ENCODE assay signal across 9 cellular contexts in the genomic region with DNA sequence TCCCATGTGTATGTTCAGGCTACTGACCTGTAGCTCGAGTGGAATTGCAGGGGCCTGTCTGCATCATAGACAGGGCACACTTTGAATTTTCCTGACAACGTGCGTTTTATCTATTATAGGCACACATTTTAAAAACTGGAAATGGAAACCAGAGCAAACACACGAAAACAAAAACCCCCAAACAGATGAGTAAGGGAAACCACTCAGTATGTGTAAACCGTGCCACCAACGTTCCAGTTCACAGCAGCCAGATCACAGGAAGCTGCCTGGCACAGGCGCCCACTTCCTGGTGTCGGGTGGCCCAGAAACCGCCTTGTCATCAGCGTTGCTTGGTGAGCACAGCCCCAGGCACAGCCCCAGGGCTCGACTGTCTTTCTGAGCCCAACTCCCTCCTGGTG. TPM values are rescaled to one million over a fixed set of nuclear protein-coding genes. Genes with fewer than 3 reads are reported as not detected.
A peak's percentile ranks its signal among the peaks of the same experiment; 100 is the strongest.
DNase-seq lines count a peak whose midpoint lies in the region; ATAC-seq, FAIRE-seq and TF ChIP-seq lines count a peak whose summit lies in the region.
"Had no signal": no experiment of that assay in that cellular context is flagged by ENCODE, and none has a peak within 500 bp of the region (broad histone marks: within the 10 kb centered on the region; RNA-seq: fewer than 3 reads in every experiment).

No MANE protein-coding gene starts in this region.

- peaks cover 63 to 72% of the 10 kb centered on the region in 2 donors for H3K4me1 Mint-ChIP-seq in natural killer cell

- H3K4me2 ChIP-seq in MM.1S (ENCODE audit: low read depth, low read length): peak overlapping the region; percentile 53

- intact Hi-C loops in natural killer cell (cut with micrococcal nuclease): loop anchor here (1.0 kb wide), 2 partner anchors 26 to 38 kb away; no protein-coding TSS in a partner anchor
- intact Hi-C loops in thyroid gland (cut with DNase I): no loop called here

- H3K27ac Mint-ChIP-seq in natural killer cell: peak overlapping the region; percentile 90 to 95

- H3K9me3 Mint-ChIP-seq in natural killer cell: no peaks in the 10 kb centered on the region

- TF ChIP-seq POLR2A in GM12891 (IDR thresholded peaks at IDR 0.05; ENCODE audit: low read depth, low read length) (peak; percentile 44; the same call in 1 of the 2 replicates), thyroid gland (IDR thresholded peaks at IDR 0.05) (no peak)

- DNase-seq in GM12891 (ENCODE audit: insufficient read length, low spot score) (peak; percentile 67), GOT3 (lab: John Stamatoyannopoulos, UW) (peak; percentile 17), MM.1S (peak; percentile 92), natural killer cell (peak; percentile 82), thyroid gland (peak; percentile 27 to 34), NCI-H1105 treated with DMSO at 0.1 percent for 48 hours (lab: John Stamatoyannopoulos, UW) (no peak)
- DNase-seq in activated CD4-positive, CD25-positive, alpha-beta regulatory T cell treated with anti-CD3 and anti-CD28 coated beads, Interleukin-2, amount 50 U/mL, for 16 hours (ENCODE audit: low read depth, low spot score): peak; percentile 78
- DNase-seq in central memory CD4-positive, alpha-beta T cell: peak; percentile 87

- ATAC-seq in natural killer cell: peak; percentile 92 to 96 (median 94)

- 0 out of 2 replicates have a peak, but pooled peaks cover 4% of the 10 kb centered on the region for H3K27me3 ChIP-seq in MM.1S (replicated peaks; ENCODE audit: insufficient read depth, low read length)
- H3K27me3 ChIP-seq in thyroid gland: no peaks in the 10 kb centered on the region
- H3K27me3 ChIP-seq: cardiac muscle cell had no signal

- no peaks in the 10 kb centered on the region for H3K27me3 Mint-ChIP-seq in natural killer cell (ENCODE audit: low read depth in 2 of 2)

- TF ChIP-seq CTCF in MM.1S (IDR thresholded peaks at IDR 0.05; ENCODE audit: low read length) (no peak), natural killer cell (IDR thresholded peaks at IDR 0.05) (no peak), thyroid gland (IDR thresholded peaks at IDR 0.05) (no peak)

- peak overlapping the region; percentile 32; the same call in 1 of the 2 replicates for H3K9ac ChIP-seq in MM.1S (ENCODE audit: low read length)

- WGBS in thyroid gland, 2 donors: 59 to 63% methylated on average over 11 of the region's 11 CpGs

- peak overlapping the region; percentile 55 for H3K4me3 Mint-ChIP-seq in natural killer cell

- no peaks in the 10 kb centered on the region for H3K79me2 ChIP-seq in MM.1S (ENCODE audit: low read length)

- no peaks in the 10 kb centered on the region for H4K20me1 ChIP-seq in MM.1S (ENCODE audit: insufficient read depth, low read length)

- H3K36me3 ChIP-seq in MM.1S (replicated peaks; ENCODE audit: insufficient read depth, low read length) (no peaks in the 10 kb centered on the region), thyroid gland (no peaks in the 10 kb centered on the region)
- H3K36me3 ChIP-seq: cardiac muscle cell had no signal

- no peaks in the 10 kb centered on the region for H3K36me3 Mint-ChIP-seq in natural killer cell

- H3F3A ChIP-seq in MM.1S (ENCODE audit: insufficient read depth, low read length): peaks cover 3% of the 10 kb centered on the region; the same call in 1 of the 2 replicates

- H3K9me2 ChIP-seq in MM.1S (replicated peaks; ENCODE audit: insufficient read depth, low read length): no peaks in the 10 kb centered on the region

- peak overlapping the region; percentile 73 for H2AFZ ChIP-seq in MM.1S (ENCODE audit: low read length)

- H3K27ac ChIP-seq in MM.1S (ENCODE audit: low read length) (peak overlapping the region; percentile 68; the same call in 1 of the 2 replicates), thyroid gland (peak overlapping the region in 1 of 3 donors; percentile 5)
- H3K27ac ChIP-seq: cardiac muscle cell had no signal

- H3K4me1 ChIP-seq in MM.1S (ENCODE audit: low read length) (peaks cover 8% of the 10 kb centered on the region), thyroid gland (no peaks in the 10 kb centered on the region)

- H3K4me3 ChIP-seq in MM.1S (ENCODE audit: low read length) (peak overlapping the region; percentile 12), thyroid gland (replicated peaks in 1 of 3) (no peak overlapping the region)
- H3K4me3 ChIP-seq: cardiac muscle cell had no signal

- H3K9me3 ChIP-seq in MM.1S (replicated peaks; ENCODE audit: insufficient read depth, low read length) (no peaks in the 10 kb centered on the region), thyroid gland (no peaks in the 10 kb centered on the region)

- FAIRE-seq in GM12891 (lab: Jason Lieb, UNC): no peak

TF ChIP-seq in GM12891, 5 proteins besides CTCF, POLR2A, EP300 and RAD21:
- TF ChIP-seq POU2F2 (IDR thresholded peaks at IDR 0.05; ENCODE audit: low read depth, low read length): peak; percentile 89
- no peak for TF ChIP-seq POLR2AphosphoS5 (IDR thresholded peaks at IDR 0.05; ENCODE audit: low read depth, low read length)
- TF ChIP-seq SPI1 (IDR thresholded peaks at IDR 0.05; ENCODE audit: low read depth, low read length): peak; percentile 31; the same call in 1 of the 2 replicates
- TF ChIP-seq TAF1 (IDR thresholded peaks at IDR 0.05; ENCODE audit: low read depth, low read length): 0 out of 2 replicates have a peak, but pooled peaks have one; percentile 29
- peak; percentile 95 for TF ChIP-seq PAX5 (IDR thresholded peaks at IDR 0.05; ENCODE audit: insufficient read depth, low read length, severe bottlenecking)

RNA-seq across cellular contexts. Expression of gene DNAJB6, which starts 34.5 kb away (rescaled TPM):
- polyA plus RNA-seq in GM12891 (2012; ENCODE audit: low read depth, missing spikeins): 60.3 TPM
- total RNA-seq in natural killer cell (100 to 1,000 TPM; 309 to 343 (median 340) TPM), thyroid gland (10 to 100 TPM; 80.7 to 92.7 (median 91.1) TPM)
